Comparison of ENCODE assay signal across 14 cellular contexts in genomic region chr4:6494431-6495295, GRCh38. TPM values are rescaled to one million over a fixed set of nuclear protein-coding genes. Genes with fewer than 3 reads are reported as not detected.
"Had no signal": no experiment of that assay in that cellular context is flagged by ENCODE, and none has a peak within 500 bp of the region (broad histone marks: within the 10 kb centered on the region; RNA-seq: fewer than 3 reads in every experiment).

No MANE protein-coding gene starts in this region.

- H3K27ac ChIP-seq: hepatocyte, left lung, pancreas, thyroid gland, uterus had no signal

- H3K4me3 Mint-ChIP-seq: activated CD4-positive, alpha-beta memory T cell treated with anti-CD3 and anti-CD28 coated beads for 36 hours; activated naive CD8-positive, alpha-beta T cell treated with anti-CD3 and anti-CD28 coated beads for 36 hours; activated T-cell treated with anti-CD3 and anti-CD28 coated beads, Interleukin-2, amount 50 U/mL, for 72 hours; memory B cell; neural crest cell; stimulated activated effector memory CD8-positive, alpha-beta T cell treated with anti-CD3 and anti-CD28 coated beads, Interleukin-12 subunit alpha, Interleukin-12 subunit beta, amount 100 ng/mL, for 72 hours had no signal

- H3K9me3 Mint-ChIP-seq: memory B cell; neural crest cell; stimulated activated effector memory CD8-positive, alpha-beta T cell treated with anti-CD3 and anti-CD28 coated beads, Interleukin-12 subunit alpha, Interleukin-12 subunit beta, amount 100 ng/mL, for 72 hours had no signal

- H3K27ac Mint-ChIP-seq: activated CD4-positive, alpha-beta memory T cell treated with anti-CD3 and anti-CD28 coated beads for 36 hours; activated naive CD8-positive, alpha-beta T cell treated with anti-CD3 and anti-CD28 coated beads for 36 hours; activated T-cell treated with anti-CD3 and anti-CD28 coated beads, Interleukin-2, amount 50 U/mL, for 72 hours; memory B cell; stimulated activated effector memory CD8-positive, alpha-beta T cell treated with anti-CD3 and anti-CD28 coated beads, Interleukin-12 subunit alpha, Interleukin-12 subunit beta, amount 100 ng/mL, for 72 hours had no signal

- H3K4me1 Mint-ChIP-seq: activated naive CD8-positive, alpha-beta T cell treated with anti-CD3 and anti-CD28 coated beads for 36 hours; memory B cell; stimulated activated effector memory CD8-positive, alpha-beta T cell treated with anti-CD3 and anti-CD28 coated beads, Interleukin-12 subunit alpha, Interleukin-12 subunit beta, amount 100 ng/mL, for 72 hours had no signal

- H3K36me3 Mint-ChIP-seq: activated CD4-positive, alpha-beta memory T cell treated with anti-CD3 and anti-CD28 coated beads for 36 hours; activated naive CD8-positive, alpha-beta T cell treated with anti-CD3 and anti-CD28 coated beads for 36 hours; memory B cell; stimulated activated effector memory CD8-positive, alpha-beta T cell treated with anti-CD3 and anti-CD28 coated beads, Interleukin-12 subunit alpha, Interleukin-12 subunit beta, amount 100 ng/mL, for 72 hours had no signal

- ATAC-seq: activated T-cell treated with anti-CD3 and anti-CD28 coated beads, Interleukin-2, amount 50 U/mL, for 72 hours; stimulated activated effector memory CD8-positive, alpha-beta T cell treated with anti-CD3 and anti-CD28 coated beads, Interleukin-12 subunit alpha, Interleukin-12 subunit beta, amount 100 ng/mL, for 72 hours had no signal

- DNase-seq: activated CD4-positive, alpha-beta memory T cell treated with anti-CD3 and anti-CD28 coated beads for 36 hours; activated CD4-positive, alpha-beta T cell treated with anti-CD3 and anti-CD28 coated beads for 1 hour; activated naive CD8-positive, alpha-beta T cell treated with anti-CD3 and anti-CD28 coated beads for 36 hours; activated T-cell treated with anti-CD3 and anti-CD28 coated beads, Interleukin-2, amount 50 U/mL, for 72 hours; erythroblast; left lung; pancreas; retina; uterus had no signal

RNA-seq across cellular contexts. Expression of gene PPP2R2C, which starts 22.2 kb away (rescaled TPM):
- total RNA-seq: activated CD4-positive, alpha-beta memory T cell treated with anti-CD3 and anti-CD28 coated beads for 36 hours; activated naive CD8-positive, alpha-beta T cell treated with anti-CD3 and anti-CD28 coated beads for 36 hours; activated T-cell treated with anti-CD3 and anti-CD28 coated beads, Interleukin-2, amount 50 U/mL, for 72 hours had no signal
